In the genomic region with DNA sequence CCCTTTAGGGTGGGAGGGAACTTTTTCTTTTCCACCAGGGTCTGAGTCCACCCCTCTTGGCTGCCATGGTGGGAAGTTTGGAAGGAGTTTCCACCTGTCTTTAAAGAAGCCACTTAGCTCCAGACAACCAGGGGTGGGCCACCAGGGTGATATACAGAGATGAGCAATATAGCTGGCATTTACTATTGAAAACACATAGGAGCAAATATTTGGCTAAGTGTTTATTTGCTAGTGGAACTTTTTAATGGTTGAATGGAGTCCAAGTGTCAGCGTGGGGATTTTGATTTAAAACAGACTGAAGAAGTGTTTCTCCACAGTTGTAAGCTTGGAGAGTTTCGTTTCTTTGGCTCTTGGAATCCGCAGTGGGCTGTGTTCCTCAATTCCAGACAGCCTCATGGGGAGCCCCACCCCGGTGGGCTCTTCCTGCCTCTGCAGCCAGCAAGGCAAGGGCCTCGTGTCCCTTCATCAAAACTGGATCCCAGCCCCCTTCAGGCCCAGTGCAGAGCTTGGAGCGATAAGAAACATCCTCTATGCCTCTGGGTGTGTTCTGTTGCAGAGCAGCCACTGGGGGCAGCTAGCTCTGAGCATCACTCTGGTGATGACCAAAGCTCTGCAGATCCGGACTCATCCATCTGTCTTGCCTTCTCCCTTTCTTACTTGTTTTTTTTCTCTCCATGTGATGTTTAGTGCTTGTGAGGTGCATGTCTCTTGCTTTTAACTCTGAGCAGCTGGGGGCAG, we compare ENCODE assay signal across 8 cellular contexts. TPM values are rescaled to one million over a fixed set of nuclear protein-coding genes. Genes with fewer than 3 reads are reported as not detected.
DNase-seq lines count a peak whose midpoint lies in the region; ATAC-seq and TF ChIP-seq lines count a peak whose summit lies in the region.

No MANE protein-coding gene starts in this region.

- POLR2A ChIA-PET in OCI-LY7 (lab: Charles Lee) = interaction anchor here (0.7 kb wide), 1 partner anchor 23 kb away, joined by 4 read pairs; no protein-coding TSS in a partner anchor

- no peaks in the 10 kb centered on the region for H3K9me2 ChIP-seq in OCI-LY7 (ENCODE audit: insufficient read depth, low read length)

- H3K9me3 ChIP-seq in OCI-LY7 (ENCODE audit: low read length) = no peaks in the 10 kb centered on the region

- peak; percentile 49 for DNase-seq in 8988T
- DNase-seq in GDM1 (lab: John Stamatoyannopoulos, UW) = peak; percentile 11
- no peak for DNase-seq in OCI-LY7 (ENCODE audit: low spot score)
- peak; percentile 21 for DNase-seq in fibroblast of villous mesenchyme (ENCODE audit: low read depth)
- no peak for DNase-seq in Ammon's horn (ENCODE audit: low spot score)
- no peak for DNase-seq in NCI-H526 treated with DMSO at 0.1 percent for 48 hours (lab: John Stamatoyannopoulos, UW)
- no peak for DNase-seq in NCI-H2196 (lab: John Stamatoyannopoulos, UW; ENCODE audit: unreplicated experiment)

- H3K4me2 ChIP-seq in OCI-LY7 (ENCODE audit: low read length) = no peak overlapping the region

- intact Hi-C loops in OCI-LY7 (cut with micrococcal nuclease; ENCODE audit: unreplicated experiment) = no loop called here

- CTCF ChIA-PET in OCI-LY7 (lab: Charles Lee; ENCODE audit: unreplicated experiment) = no interaction called here

- no peak for ATAC-seq in HG02623 (IDR thresholded peaks at IDR 0.05; ENCODE audit: unreplicated experiment)

- H3K27ac ChIP-seq in OCI-LY7 (ENCODE audit: low read depth, low read length, poor library complexity, severe bottlenecking) = no peak overlapping the region

- no peaks in the 10 kb centered on the region for H3K4me1 ChIP-seq in OCI-LY7 (ENCODE audit: insufficient read depth, low read length, poor library complexity, severe bottlenecking)

- TF ChIP-seq CTCF in OCI-LY7 (conservative IDR thresholded peaks at IDR 0.05; ENCODE audit: low read length) (0 out of 2 replicates have a peak, but pooled peaks have one; percentile 33), fibroblast of villous mesenchyme (IDR thresholded peaks at IDR 0.05; ENCODE audit: insufficient read depth, low read depth, low read length) (peak; percentile 43)

- no peaks in the 10 kb centered on the region for H3K79me2 ChIP-seq in OCI-LY7 (ENCODE audit: insufficient read depth, low read depth, low read length)

- no peak overlapping the region for H2AFZ ChIP-seq in OCI-LY7 (ENCODE audit: low read length)

- H3K36me3 ChIP-seq in OCI-LY7 (ENCODE audit: insufficient read depth, low read length) = no peaks in the 10 kb centered on the region

- BruUV-seq in OCI-LY7 (replicated peaks; lab: Mats Ljungman, UMichigan) = no TSS peak

- no peaks in the 10 kb centered on the region; the same call in 1 of the 2 replicates for H4K20me1 ChIP-seq in OCI-LY7 (ENCODE audit: insufficient read depth, low read length)

- no peak overlapping the region for H3K4me3 ChIP-seq in OCI-LY7 (ENCODE audit: low read depth, low read length, poor library complexity, severe bottlenecking)
- H3K4me3 ChIP-seq in fibroblast of villous mesenchyme (ENCODE audit: low read depth, low read length) = no peak overlapping the region

RNA-seq across cellular contexts. Expression of gene NOG, which starts 36.1 kb away (rescaled TPM):
- not detected in 2 replicates for total RNA-seq in OCI-LY7 (2014; rRNA removed; shearing (Covaris generic))
- total RNA-seq in OCI-LY7 (2022) (not detected in 2 replicates), fibroblast of villous mesenchyme (0.64 and 2.6 TPM in 2 replicates)

Comparison
In these comparisons a context has a peak if more than half of its experiments do, and no peak if none do; other contexts are left out.
1. DNase-seq: peak in 8988T (single experiment), GDM1 (single experiment) and fibroblast of villous mesenchyme (single experiment); none in OCI-LY7 (single experiment), Ammon's horn (single experiment), NCI-H526 treated with DMSO at 0.1 percent for 48 hours (single experiment) and NCI-H2196 (single experiment).